ENCODE assay signal across 10 cellular contexts in genomic region chr1:201015551-201016091, GRCh38. TPM values are rescaled to one million over a fixed set of nuclear protein-coding genes. Genes with fewer than 3 reads are reported as not detected.
DNase-seq lines count a peak whose midpoint lies in the region; ATAC-seq and TF ChIP-seq lines count a peak whose summit lies in the region.
"Had no signal": no experiment of that assay in that cellular context is flagged by ENCODE, and none has a peak within 500 bp of the region (broad histone marks: within the 10 kb centered on the region; RNA-seq: fewer than 3 reads in every experiment).

No MANE protein-coding gene starts in this region.

- TF ChIP-seq POLR2A in body of pancreas (IDR thresholded peaks at IDR 0.05) = no peak

- TF ChIP-seq CTCF in dorsolateral prefrontal cortex (IDR thresholded peaks at IDR 0.05 in 54 of 56, conservative IDR thresholded peaks at IDR 0.05 in 2 of 56; ENCODE audit: low read depth in 1 of 56, partially characterized antibody in 56 of 56) = no peak
- no peak for TF ChIP-seq CTCF in smooth muscle cell (IDR thresholded peaks at IDR 0.05; ENCODE audit: borderline replicate concordance, insufficient read depth, poor library complexity, severe bottlenecking)
- TF ChIP-seq CTCF in body of pancreas (IDR thresholded peaks at IDR 0.05) = no peak

- peaks cover 11% of the 10 kb centered on the region for H3F3A ChIP-seq in smooth muscle cell (ENCODE audit: low read depth)

- ATAC-seq in body of pancreas (no peak), HG02981 (IDR thresholded peaks at IDR 0.05; ENCODE audit: unreplicated experiment) (no peak), HG02763 (IDR thresholded peaks at IDR 0.05; ENCODE audit: unreplicated experiment) (no peak)
- ATAC-seq: left lobe of liver had no signal

- H3K36me3 ChIP-seq in smooth muscle cell (ENCODE audit: low read depth) = no peaks in the 10 kb centered on the region
- no peaks in the 10 kb centered on the region for H3K36me3 ChIP-seq in body of pancreas (replicated peaks in 1 of 2; ENCODE audit: insufficient read depth in 1 of 2, low read depth in 2 of 2)

- intact Hi-C loops in dorsolateral prefrontal cortex (cut with DNase I) = no loop called here
- intact Hi-C loops in body of pancreas (cut with DNase I) = no loop called here

- no peaks in the 10 kb centered on the region for H3K79me2 ChIP-seq in smooth muscle cell (ENCODE audit: low read depth)

- H3K27ac ChIP-seq in dorsolateral prefrontal cortex = peak overlapping the region in 55 of 59 donors; percentile 1 to 86 (median 73)
- peak overlapping the region; percentile 63 for H3K27ac ChIP-seq in smooth muscle cell (ENCODE audit: low read depth)
- H3K27ac ChIP-seq in body of pancreas = no peak overlapping the region
- H3K27ac ChIP-seq: GM23248 had no signal

- H2AFZ ChIP-seq in smooth muscle cell (ENCODE audit: low read depth) = no peak overlapping the region
- H2AFZ ChIP-seq: GM23248 had no signal

- no peak overlapping the region for H3K9ac ChIP-seq in smooth muscle cell (ENCODE audit: low read depth)
- H3K9ac ChIP-seq: GM23248 had no signal

- H3K4me3 ChIP-seq in dorsolateral prefrontal cortex (peak overlapping the region in 23 of 59 donors; percentile 6 to 42 (median 20)), smooth muscle cell (peak overlapping the region; percentile 21), body of pancreas (no peak overlapping the region)
- H3K4me3 ChIP-seq: GM23248 had no signal

- H3K4me1 ChIP-seq in smooth muscle cell (ENCODE audit: low read depth) = peaks cover 53% of the 10 kb centered on the region
- H3K4me1 ChIP-seq in body of pancreas = peaks cover 12% of the 10 kb centered on the region

- H3K4me2 ChIP-seq in smooth muscle cell = peak overlapping the region; percentile 77

- no peaks in the 10 kb centered on the region for H4K20me1 ChIP-seq in smooth muscle cell (ENCODE audit: low read depth)

- peak; percentile 40 for DNase-seq in activated CD4-positive, alpha-beta T cell treated with anti-CD3 and anti-CD28 coated beads for 48 hours
- DNase-seq in activated CD4-positive, alpha-beta T cell treated with anti-CD3 and anti-CD28 coated beads for 1 hour = no peak
- DNase-seq in SKM-1 treated with dmso at 0.1 percent for 144 hours (lab: John Stamatoyannopoulos, UW; ENCODE audit: unreplicated experiment) (peak; percentile 51), dorsolateral prefrontal cortex (no peak), smooth muscle cell (lab: John Stamatoyannopoulos, UW; ENCODE audit: unreplicated experiment) (no peak), body of pancreas (no peak)

- H3K9me3 ChIP-seq in smooth muscle cell (replicated peaks; ENCODE audit: low read depth) (no peaks in the 10 kb centered on the region), body of pancreas (no peaks in the 10 kb centered on the region)

- H3K27me3 ChIP-seq in dorsolateral prefrontal cortex (no peaks in the 10 kb centered on the region), smooth muscle cell (ENCODE audit: low read depth) (no peaks in the 10 kb centered on the region), body of pancreas (no peaks in the 10 kb centered on the region)

- 19% methylated on average over 5 of the region's 5 CpGs for WGBS in smooth muscle cell (ENCODE audit: low lambda C conversion rate)
- 58 to 67% methylated on average over 5 of the region's 5 CpGs for WGBS in body of pancreas, 2 donors

RNA-seq across cellular contexts. Expression of gene KIF21B, which starts 7.9 kb away (rescaled TPM):
- total RNA-seq in dorsolateral prefrontal cortex (10 to 100 TPM; 21.8 to 76.7 (median 45.0) TPM), smooth muscle cell (1.9 and 3.4 TPM in 2 replicates), body of pancreas (1 to 10 TPM; 1.6 to 3.4 TPM)
- polyA plus RNA-seq in smooth muscle cell = 1.0 and 1.2 TPM in 2 replicates
- total RNA-seq: GM23248 had no signal

Comparison
In these comparisons a context has a peak if more than half of its experiments do, and no peak if none do; other contexts are left out.
1. DNase-seq: peak in activated CD4-positive, alpha-beta T cell treated with anti-CD3 and anti-CD28 coated beads for 48 hours (single experiment) and SKM-1 treated with dmso at 0.1 percent for 144 hours (single experiment); none in activated CD4-positive, alpha-beta T cell treated with anti-CD3 and anti-CD28 coated beads for 1 hour (single experiment), dorsolateral prefrontal cortex (0 of 10), smooth muscle cell (single experiment) and body of pancreas (0 of 4).
2. H3K27ac ChIP-seq: peak in dorsolateral prefrontal cortex (55 of 59) and smooth muscle cell (single experiment); none in body of pancreas (0 of 4).